In genomic region chr4:42706086-42706485, GRCh38 we compare ENCODE assay signal across 22 cellular contexts.
"Had no signal": no experiment of that assay in that cellular context is flagged by ENCODE, and none has a peak within 500 bp of the region (broad histone marks: within the 10 kb centered on the region; RNA-seq: fewer than 3 reads in every experiment).

No MANE protein-coding gene starts in this region.

- DNase-seq: KBM-7, MV-4-11, NCI-H1092, NCI-H1105 treated with DMSO at 0.1 percent for 48 hours, NCI-H1417 treated with DMSO at 0.1 percent for 48 hours, NCI-H146, NCI-H1694 treated with DMSO at 0.1 percent for 48 hours, NCI-H1930, NCI-H2081, NCI-H2171, NCI-H226, NCI-H446, NCI-H510A, NCI-H524 treated with DMSO at 0.1 percent for 48 hours, NCI-H69, NCI-H774, PC-3, SHP77, SK-N-SH had no signal

- ATAC-seq: Panc1, PC-3 had no signal

- H3K4me1 Mint-ChIP-seq: IgD-negative memory B cell had no signal

- H3K9me2 ChIP-seq: SK-N-SH had no signal

- H3K9me3 Mint-ChIP-seq: IgD-negative memory B cell had no signal

- H3K4me3 Mint-ChIP-seq: IgD-negative memory B cell had no signal

- H3K36me3 Mint-ChIP-seq: IgD-negative memory B cell had no signal

- H3K27ac ChIP-seq: RWPE1 had no signal

- H3K4me2 ChIP-seq: SK-N-SH had no signal

- H3K9me3 ChIP-seq: SK-N-SH had no signal
